In genomic region chr6:130364224-130364780, GRCh38 we compare ENCODE assay signal across 14 cellular contexts. TPM values are rescaled to one million over a fixed set of nuclear protein-coding genes. Genes with fewer than 3 reads are reported as not detected.
DNase-seq lines count a peak whose midpoint lies in the region; ATAC-seq, FAIRE-seq and TF ChIP-seq lines count a peak whose summit lies in the region.
"Had no signal": no experiment of that assay in that cellular context is flagged by ENCODE, and none has a peak within 500 bp of the region (broad histone marks: within the 10 kb centered on the region; RNA-seq: fewer than 3 reads in every experiment).

No MANE protein-coding gene starts in this region.

- TF ChIP-seq RAD21 in H1 (IDR thresholded peaks at IDR 0.05 in 1 of 2, conservative IDR thresholded peaks at IDR 0.05 in 1 of 2; ENCODE audit: low read depth in 2 of 2, low read length in 2 of 2), result no peak

- peak overlapping the region in 1 of 4 experiments; percentile 77; a peak in 2 of 8 replicates for H3K4me3 ChIP-seq in H1 (ENCODE audit: extremely low read depth in 1 of 4, insufficient read depth in 2 of 4, low read depth in 3 of 4, low read length in 4 of 4)

- H3K9me3 ChIP-seq in H1 (ENCODE audit: insufficient read depth in 2 of 2, low read depth in 1 of 2, low read length in 1 of 2), result no peaks in the 10 kb centered on the region
- H3K9me3 ChIP-seq: tibial artery had no signal

- no peak overlapping the region for H4K91ac ChIP-seq in H1 (replicated peaks; ENCODE audit: insufficient read length, low read length)

- H3K27me3 Mint-ChIP-seq in T-helper 2 cell treated with Interferon-gamma antibody and Interleukin-4, amounts not matched to agents 5 μg/mL and 100 μg/mL, for 36 hours (ENCODE audit: low read depth), result peaks cover 47% of the 10 kb centered on the region
- peaks cover 70% of the 10 kb centered on the region for H3K27me3 Mint-ChIP-seq in neural crest cell (ENCODE audit: low read depth)

- H3K79me1 ChIP-seq in H1 (ENCODE audit: low read depth, low read length), result no peaks in the 10 kb centered on the region

- peak overlapping the region; percentile 73 to 83; a peak in 2 of 4 replicates for H3K4me2 ChIP-seq in H1 (ENCODE audit: insufficient read depth in 1 of 2, low read depth in 2 of 2, low read length in 2 of 2)

- H3K56ac ChIP-seq in H1 (replicated peaks; ENCODE audit: insufficient read length, low read depth, low read length), result no peak overlapping the region

- FAIRE-seq in H1 (lab: Jason Lieb, UNC), result no peak
- FAIRE-seq: frontal cortex, H54 had no signal

- no peak overlapping the region for H3K18ac ChIP-seq in H1 (ENCODE audit: extremely low read depth, low read length)

- H2BK5ac ChIP-seq in H1 (ENCODE audit: low read depth, low read length), result no peak overlapping the region

- no peak overlapping the region for H3K9ac ChIP-seq in H1 (replicated peaks in 1 of 4; ENCODE audit: extremely low read depth in 1 of 4, low read depth in 3 of 4, low read length in 3 of 4)

- H2AK5ac ChIP-seq in H1 (ENCODE audit: low read depth, low read length), result no peak overlapping the region

- no peaks in the 10 kb centered on the region for H3K27me3 ChIP-seq in H1 (replicated peaks in 1 of 4; ENCODE audit: control insufficient read depth in 3 of 4, extremely low read depth in 1 of 4, insufficient read depth in 3 of 4, low read length in 3 of 4)

- no peak overlapping the region for H4K8ac ChIP-seq in H1 (ENCODE audit: extremely low read depth, insufficient read depth, low read length)

- CTCF ChIA-PET in H1 (lab: Charles Lee; ENCODE audit: partially characterized antibody), result no interaction called here

- no peak overlapping the region for H3K23ac ChIP-seq in H1 (ENCODE audit: insufficient read length)

- H3K4me1 ChIP-seq in H1 (replicated peaks in 1 of 4; ENCODE audit: control insufficient read depth in 3 of 4, insufficient read depth in 4 of 4, low read length in 3 of 4), result no peaks in the 10 kb centered on the region; a peak in 1 of 7 replicates

- TF ChIP-seq POLR2A in H1 (IDR thresholded peaks at IDR 0.05; ENCODE audit: control extremely low read depth in 1 of 2, low read depth in 2 of 2, low read length in 2 of 2), result no peak

- no peak for ATAC-seq in HG02571 (IDR thresholded peaks at IDR 0.05; ENCODE audit: unreplicated experiment)

- H4K5ac ChIP-seq in H1 (ENCODE audit: insufficient read length, low read depth, low read length), result no peak overlapping the region

- H2BK15ac ChIP-seq in H1 (ENCODE audit: low read length), result no peak overlapping the region

- DNase-seq in T-helper 2 cell treated with Interferon-gamma antibody and Interleukin-4, amounts not matched to agents 5 μg/mL and 100 μg/mL, for 36 hours (ENCODE audit: low spot score), result no peak
- no peak for DNase-seq in T-helper 2 cell
- peak; percentile 18 for DNase-seq in RPMI7951 (ENCODE audit: low read depth)
- no peak for DNase-seq in H1 (ENCODE audit: low read depth in 1 of 2, low spot score in 2 of 2)
- DNase-seq in neural crest cell (ENCODE audit: low read depth, low spot score), result no peak
- DNase-seq in AG20443 (ENCODE audit: low spot score), result no peak
- DNase-seq in caudate nucleus (lab: John Stamatoyannopoulos, UW), result no peak
- DNase-seq: activated CD4-positive, alpha-beta T cell treated with anti-CD3 and anti-CD28 coated beads for 1 hour; DMS79; NCI-H187; tibial artery had no signal

- H4K20me1 ChIP-seq in H1 (replicated peaks in 1 of 2; ENCODE audit: control insufficient read depth in 1 of 2, insufficient read depth in 2 of 2, low read length in 2 of 2), result peaks cover 2 to 5% of the 10 kb centered on the region in 2 experiments

- H3K27ac ChIP-seq in H1 (ENCODE audit: low read depth, low read length), result no peak overlapping the region
- H3K27ac ChIP-seq in caudate nucleus (ENCODE audit: low read depth, low read length), result no peak overlapping the region
- H3K27ac ChIP-seq: tibial artery had no signal

- no peak for TF ChIP-seq EP300 in H1 (IDR thresholded peaks at IDR 0.05; ENCODE audit: borderline replicate concordance in 1 of 2, low read depth in 2 of 2, low read length in 2 of 2)

- H3K4me1 Mint-ChIP-seq in T-helper 2 cell treated with Interferon-gamma antibody and Interleukin-4, amounts not matched to agents 5 μg/mL and 100 μg/mL, for 36 hours (ENCODE audit: low read depth), result peaks cover 17% of the 10 kb centered on the region
- H3K4me1 Mint-ChIP-seq in neural crest cell, result peaks cover 7% of the 10 kb centered on the region

- 55% methylated on average over 3 of the region's 3 CpGs; no CpG with 5 or more reads in 1 of the 2 experiments for WGBS in H1 (ENCODE audit: extremely low coverage in 1 of 2, insufficient coverage in 1 of 2, insufficient read length in 1 of 2, insufficient replicate concordance in 2 of 2, low coverage in 1 of 2, low lambda C conversion rate in 2 of 2, missing lambda C conversion rate in 1 of 2), 2 experiments

- H3K4ac ChIP-seq in H1 (replicated peaks; ENCODE audit: insufficient read length, low read depth, low read length), result no peak overlapping the region

- H2BK120ac ChIP-seq in H1 (replicated peaks; ENCODE audit: low read depth, low read length), result no peak overlapping the region

- H3K14ac ChIP-seq in H1 (ENCODE audit: insufficient read length), result no peak overlapping the region

- POLR2A ChIA-PET in H1 (lab: Charles Lee; ENCODE audit: partially characterized antibody), result no interaction called here

- no peak overlapping the region for H2AFZ ChIP-seq in H1 (ENCODE audit: low read length)

- no peak for TF ChIP-seq CTCF in H1 (IDR thresholded peaks at IDR 0.05; ENCODE audit: control extremely low read depth in 1 of 3, insufficient read depth in 1 of 3, low read depth in 1 of 3, low read length in 3 of 3)
- TF ChIP-seq CTCF in neural crest cell (conservative IDR thresholded peaks at IDR 0.05), result no peak

- H3K27ac Mint-ChIP-seq in T-helper 2 cell treated with Interferon-gamma antibody and Interleukin-4, amounts not matched to agents 5 μg/mL and 100 μg/mL, for 36 hours, result no peak overlapping the region
- no peak overlapping the region for H3K27ac Mint-ChIP-seq in neural crest cell (ENCODE audit: unreplicated experiment)

- peaks cover 0 to 21% of the 10 kb centered on the region in 2 experiments; a peak in 2 of 4 replicates for H3K79me2 ChIP-seq in H1 (ENCODE audit: control insufficient read depth in 1 of 2, insufficient read depth in 2 of 2, low read length in 2 of 2)

- peaks cover 2% of the 10 kb centered on the region for H3K36me3 Mint-ChIP-seq in T-helper 2 cell treated with Interferon-gamma antibody and Interleukin-4, amounts not matched to agents 5 μg/mL and 100 μg/mL, for 36 hours (ENCODE audit: low read depth)
- no peaks in the 10 kb centered on the region for H3K36me3 Mint-ChIP-seq in neural crest cell (ENCODE audit: low read depth)

- peaks cover 12% of the 10 kb centered on the region for H3K9me3 Mint-ChIP-seq in T-helper 2 cell treated with Interferon-gamma antibody and Interleukin-4, amounts not matched to agents 5 μg/mL and 100 μg/mL, for 36 hours
- no peaks in the 10 kb centered on the region for H3K9me3 Mint-ChIP-seq in neural crest cell

- H2BK20ac ChIP-seq in H1 (ENCODE audit: low read length), result no peak overlapping the region

- H3K4me3 Mint-ChIP-seq in T-helper 2 cell treated with Interferon-gamma antibody and Interleukin-4, amounts not matched to agents 5 μg/mL and 100 μg/mL, for 36 hours, result peak overlapping the region; percentile 71
- peak overlapping the region; percentile 79 for H3K4me3 Mint-ChIP-seq in neural crest cell

- peaks cover 5% of the 10 kb centered on the region for H3K23me2 ChIP-seq in H1 (ENCODE audit: low read depth, low read length)

- H3K36me3 ChIP-seq in H1 (ENCODE audit: control insufficient read depth in 2 of 4, insufficient read depth in 4 of 4, low read length in 3 of 4), result no peaks in the 10 kb centered on the region
- H3K36me3 ChIP-seq: tibial artery had no signal

- no peak overlapping the region for H2BK12ac ChIP-seq in H1 (ENCODE audit: low read depth, low read length)

TF ChIP-seq in H1, 55 proteins besides CTCF, POLR2A, EP300 and RAD21:
- TF ChIP-seq SAP30 (IDR thresholded peaks at IDR 0.05; ENCODE audit: insufficient read depth, insufficient replicate concordance, low read length) (no peak), KDM1A (IDR thresholded peaks at IDR 0.05; ENCODE audit: borderline replicate concordance, low read length) (no peak), SUZ12 (IDR thresholded peaks at IDR 0.05; ENCODE audit: low read length) (no peak), KDM4A (IDR thresholded peaks at IDR 0.05; ENCODE audit: low read depth, low read length, severe bottlenecking) (no peak), RFX5 (IDR thresholded peaks at IDR 0.05; ENCODE audit: borderline replicate concordance, low read depth, low read length) (no peak), NRF1 (IDR thresholded peaks at IDR 0.05; ENCODE audit: low read depth, low read length) (no peak)

RNA-seq across cellular contexts. Expression of gene TMEM200A, which starts 1.5 kb away (rescaled TPM):
- total RNA-seq in RPMI7951 (2014; rRNA removed; shearing (Covaris generic)), result 26.3 and 30.9 TPM in 2 replicates
- total RNA-seq in H1 (2021; fragmentation: NEBNext Ultra II Directional; extraction: Animal tissue kit (Norgen Biotek cat#: 25700)), result 12.9 and 13.9 TPM in 2 replicates
- 3.8 and 6.2 TPM in 2 replicates for polyA plus RNA-seq in H1 (2011; rRNA removed)
- 5.4 TPM for polyA plus RNA-seq in H1 (2011; cell fraction: cytosol; rRNA removed)
- 3.7 TPM for polyA plus RNA-seq in H1 (2011; cell fraction: nucleus; rRNA removed)
- 8.2 to 11.3 TPM (median 9.6 TPM) in 4 replicates for polyA plus RNA-seq in H1 (2012, experiment 1 of 2)
- 1.9 TPM for polyA plus RNA-seq in H1 (2012, experiment 2 of 2)
- 14.7 TPM for polyA plus RNA-seq in H1 (2013, experiment 1 of 2)
- 17.1 TPM for polyA plus RNA-seq in H1 (2013, experiment 2 of 2)
- 8.6 and 10.5 TPM in 2 replicates for polyA minus RNA-seq in H1 (2011; rRNA and poly(A)+ RNA removed)
- polyA minus RNA-seq in H1 (2011; cell fraction: cytosol; rRNA and poly(A)+ RNA removed), result 5.9 TPM
- polyA minus RNA-seq in H1 (2011; cell fraction: nucleus; rRNA and poly(A)+ RNA removed), result 7.9 TPM
- 2.9 and 3.2 TPM in 2 replicates for total RNA-seq in neural crest cell
